Comparison of ENCODE assay signal across 1 cellular context in the genomic region with DNA sequence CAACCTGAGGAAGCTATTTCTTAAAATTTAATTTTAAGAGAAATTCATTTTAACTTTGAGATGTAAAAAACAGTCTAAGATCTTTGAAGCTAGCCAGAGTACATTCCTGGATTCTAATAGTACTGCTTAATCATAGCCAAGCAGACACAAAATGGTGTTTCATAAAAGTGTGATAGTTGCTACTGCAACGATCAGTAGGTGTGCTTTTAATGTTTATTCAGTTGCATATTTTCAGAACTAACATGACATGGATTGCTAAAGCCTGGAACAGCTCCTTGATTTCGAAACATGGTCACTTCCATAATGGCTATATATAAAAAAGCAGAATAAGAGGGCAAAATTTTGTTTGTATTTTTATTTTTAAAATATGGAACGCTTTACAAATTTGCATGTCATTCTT.
A peak's percentile ranks its signal among the peaks of the same experiment; 100 is the strongest.
TF ChIP-seq lines count a peak whose summit lies in the region.

No MANE protein-coding gene starts in this region.

TF ChIP-seq in HepG2, 621 proteins besides CTCF, POLR2A, EP300 and RAD21:
- TF ChIP-seq TMF1 (CRISPR knock-in tag; IDR thresholded peaks at IDR 0.05; ENCODE audit: low read depth) (no peak), GATAD2A (CRISPR knock-in tag; IDR thresholded peaks at IDR 0.05) (0 out of 2 replicates have a peak, but pooled peaks have one; percentile 14), NR1H2 (CRISPR knock-in tag; IDR thresholded peaks at IDR 0.05; ENCODE audit: borderline replicate concordance, low read depth) (no peak), HMG20A (CRISPR knock-in tag; IDR thresholded peaks at IDR 0.05; ENCODE audit: borderline replicate concordance) (peak; percentile 14; the same call in 1 of the 2 replicates), KDM1A (CRISPR knock-in tag; IDR thresholded peaks at IDR 0.05) (no peak), RXRB (CRISPR knock-in tag; IDR thresholded peaks at IDR 0.05; ENCODE audit: borderline replicate concordance) (no peak), ZNF17 (CRISPR knock-in tag; IDR thresholded peaks at IDR 0.05) (no peak), SNRNP70 (IDR thresholded peaks at IDR 0.05; ENCODE audit: low read depth, low read length) (no peak), MAF1 (CRISPR knock-in tag; IDR thresholded peaks at IDR 0.05; ENCODE audit: borderline replicate concordance) (no peak), MTA3 (CRISPR knock-in tag; IDR thresholded peaks at IDR 0.05) (no peak), CEBPB (IDR thresholded peaks at IDR 0.05; ENCODE audit: borderline replicate concordance, low read depth, low read length) (peak; percentile 71), PRMT3 (CRISPR knock-in tag; IDR thresholded peaks at IDR 0.05; ENCODE audit: borderline replicate concordance, low read depth) (no peak), CC2D1A (CRISPR knock-in tag; IDR thresholded peaks at IDR 0.05) (no peak), CEBPG (CRISPR knock-in tag; IDR thresholded peaks at IDR 0.05) (peak; percentile 55), KAT2B (IDR thresholded peaks at IDR 0.05; ENCODE audit: borderline replicate concordance, low read depth, low read length) (no peak), ZEB1 (IDR thresholded peaks at IDR 0.05; ENCODE audit: insufficient replicate concordance, low read depth) (no peak), MTF2 (CRISPR knock-in tag; IDR thresholded peaks at IDR 0.05; ENCODE audit: borderline replicate concordance) (no peak), JUNB (CRISPR knock-in tag; IDR thresholded peaks at IDR 0.05; ENCODE audit: borderline replicate concordance) (no peak)
- TF ChIP-seq, protein P1, sequence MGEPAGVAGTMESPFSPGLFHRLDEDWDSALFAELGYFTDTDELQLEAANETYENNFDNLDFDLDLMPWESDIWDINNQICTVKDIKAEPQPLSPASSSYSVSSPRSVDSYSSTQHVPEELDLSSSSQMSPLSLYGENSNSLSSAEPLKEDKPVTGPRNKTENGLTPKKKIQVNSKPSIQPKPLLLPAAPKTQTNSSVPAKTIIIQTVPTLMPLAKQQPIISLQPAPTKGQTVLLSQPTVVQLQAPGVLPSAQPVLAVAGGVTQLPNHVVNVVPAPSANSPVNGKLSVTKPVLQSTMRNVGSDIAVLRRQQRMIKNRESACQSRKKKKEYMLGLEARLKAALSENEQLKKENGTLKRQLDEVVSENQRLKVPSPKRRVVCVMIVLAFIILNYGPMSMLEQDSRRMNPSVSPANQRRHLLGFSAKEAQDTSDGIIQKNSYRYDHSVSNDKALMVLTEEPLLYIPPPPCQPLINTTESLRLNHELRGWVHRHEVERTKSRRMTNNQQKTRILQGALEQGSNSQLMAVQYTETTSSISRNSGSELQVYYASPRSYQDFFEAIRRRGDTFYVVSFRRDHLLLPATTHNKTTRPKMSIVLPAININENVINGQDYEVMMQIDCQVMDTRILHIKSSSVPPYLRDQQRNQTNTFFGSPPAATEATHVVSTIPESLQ (CRISPR knock-in tag; conservative IDR thresholded peaks at IDR 0.05) = no peak
- TF ChIP-seq, protein P2, sequence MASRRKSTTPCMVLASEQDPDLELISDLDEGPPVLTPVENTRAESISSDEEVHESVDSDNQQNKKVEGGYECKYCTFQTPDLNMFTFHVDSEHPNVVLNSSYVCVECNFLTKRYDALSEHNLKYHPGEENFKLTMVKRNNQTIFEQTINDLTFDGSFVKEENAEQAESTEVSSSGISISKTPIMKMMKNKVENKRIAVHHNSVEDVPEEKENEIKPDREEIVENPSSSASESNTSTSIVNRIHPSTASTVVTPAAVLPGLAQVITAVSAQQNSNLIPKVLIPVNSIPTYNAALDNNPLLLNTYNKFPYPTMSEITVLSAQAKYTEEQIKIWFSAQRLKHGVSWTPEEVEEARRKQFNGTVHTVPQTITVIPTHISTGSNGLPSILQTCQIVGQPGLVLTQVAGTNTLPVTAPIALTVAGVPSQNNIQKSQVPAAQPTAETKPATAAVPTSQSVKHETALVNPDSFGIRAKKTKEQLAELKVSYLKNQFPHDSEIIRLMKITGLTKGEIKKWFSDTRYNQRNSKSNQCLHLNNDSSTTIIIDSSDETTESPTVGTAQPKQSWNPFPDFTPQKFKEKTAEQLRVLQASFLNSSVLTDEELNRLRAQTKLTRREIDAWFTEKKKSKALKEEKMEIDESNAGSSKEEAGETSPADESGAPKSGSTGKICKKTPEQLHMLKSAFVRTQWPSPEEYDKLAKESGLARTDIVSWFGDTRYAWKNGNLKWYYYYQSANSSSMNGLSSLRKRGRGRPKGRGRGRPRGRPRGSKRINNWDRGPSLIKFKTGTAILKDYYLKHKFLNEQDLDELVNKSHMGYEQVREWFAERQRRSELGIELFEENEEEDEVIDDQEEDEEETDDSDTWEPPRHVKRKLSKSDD (CRISPR knock-in tag; IDR thresholded peaks at IDR 0.05; ENCODE audit: low read depth) = no peak
- TF ChIP-seq, protein P3, sequence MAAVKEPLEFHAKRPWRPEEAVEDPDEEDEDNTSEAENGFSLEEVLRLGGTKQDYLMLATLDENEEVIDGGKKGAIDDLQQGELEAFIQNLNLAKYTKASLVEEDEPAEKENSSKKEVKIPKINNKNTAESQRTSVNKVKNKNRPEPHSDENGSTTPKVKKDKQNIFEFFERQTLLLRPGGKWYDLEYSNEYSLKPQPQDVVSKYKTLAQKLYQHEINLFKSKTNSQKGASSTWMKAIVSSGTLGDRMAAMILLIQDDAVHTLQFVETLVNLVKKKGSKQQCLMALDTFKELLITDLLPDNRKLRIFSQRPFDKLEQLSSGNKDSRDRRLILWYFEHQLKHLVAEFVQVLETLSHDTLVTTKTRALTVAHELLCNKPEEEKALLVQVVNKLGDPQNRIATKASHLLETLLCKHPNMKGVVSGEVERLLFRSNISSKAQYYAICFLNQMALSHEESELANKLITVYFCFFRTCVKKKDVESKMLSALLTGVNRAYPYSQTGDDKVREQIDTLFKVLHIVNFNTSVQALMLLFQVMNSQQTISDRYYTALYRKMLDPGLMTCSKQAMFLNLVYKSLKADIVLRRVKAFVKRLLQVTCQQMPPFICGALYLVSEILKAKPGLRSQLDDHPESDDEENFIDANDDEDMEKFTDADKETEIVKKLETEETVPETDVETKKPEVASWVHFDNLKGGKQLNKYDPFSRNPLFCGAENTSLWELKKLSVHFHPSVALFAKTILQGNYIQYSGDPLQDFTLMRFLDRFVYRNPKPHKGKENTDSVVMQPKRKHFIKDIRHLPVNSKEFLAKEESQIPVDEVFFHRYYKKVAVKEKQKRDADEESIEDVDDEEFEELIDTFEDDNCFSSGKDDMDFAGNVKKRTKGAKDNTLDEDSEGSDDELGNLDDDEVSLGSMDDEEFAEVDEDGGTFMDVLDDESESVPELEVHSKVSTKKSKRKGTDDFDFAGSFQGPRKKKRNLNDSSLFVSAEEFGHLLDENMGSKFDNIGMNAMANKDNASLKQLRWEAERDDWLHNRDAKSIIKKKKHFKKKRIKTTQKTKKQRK (IDR thresholded peaks at IDR 0.05; ENCODE audit: low read length) = no peak
- TF ChIP-seq, protein P4, sequence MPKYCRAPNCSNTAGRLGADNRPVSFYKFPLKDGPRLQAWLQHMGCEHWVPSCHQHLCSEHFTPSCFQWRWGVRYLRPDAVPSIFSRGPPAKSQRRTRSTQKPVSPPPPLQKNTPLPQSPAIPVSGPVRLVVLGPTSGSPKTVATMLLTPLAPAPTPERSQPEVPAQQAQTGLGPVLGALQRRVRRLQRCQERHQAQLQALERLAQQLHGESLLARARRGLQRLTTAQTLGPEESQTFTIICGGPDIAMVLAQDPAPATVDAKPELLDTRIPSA (CRISPR knock-in tag; IDR thresholded peaks at IDR 0.05; ENCODE audit: borderline replicate concordance) = no peak
- TF ChIP-seq, protein P5, sequence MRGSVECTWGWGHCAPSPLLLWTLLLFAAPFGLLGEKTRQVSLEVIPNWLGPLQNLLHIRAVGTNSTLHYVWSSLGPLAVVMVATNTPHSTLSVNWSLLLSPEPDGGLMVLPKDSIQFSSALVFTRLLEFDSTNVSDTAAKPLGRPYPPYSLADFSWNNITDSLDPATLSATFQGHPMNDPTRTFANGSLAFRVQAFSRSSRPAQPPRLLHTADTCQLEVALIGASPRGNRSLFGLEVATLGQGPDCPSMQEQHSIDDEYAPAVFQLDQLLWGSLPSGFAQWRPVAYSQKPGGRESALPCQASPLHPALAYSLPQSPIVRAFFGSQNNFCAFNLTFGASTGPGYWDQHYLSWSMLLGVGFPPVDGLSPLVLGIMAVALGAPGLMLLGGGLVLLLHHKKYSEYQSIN (CRISPR knock-in tag; IDR thresholded peaks at IDR 0.05; ENCODE audit: borderline replicate concordance) = no peak
- TF ChIP-seq, protein P6, sequence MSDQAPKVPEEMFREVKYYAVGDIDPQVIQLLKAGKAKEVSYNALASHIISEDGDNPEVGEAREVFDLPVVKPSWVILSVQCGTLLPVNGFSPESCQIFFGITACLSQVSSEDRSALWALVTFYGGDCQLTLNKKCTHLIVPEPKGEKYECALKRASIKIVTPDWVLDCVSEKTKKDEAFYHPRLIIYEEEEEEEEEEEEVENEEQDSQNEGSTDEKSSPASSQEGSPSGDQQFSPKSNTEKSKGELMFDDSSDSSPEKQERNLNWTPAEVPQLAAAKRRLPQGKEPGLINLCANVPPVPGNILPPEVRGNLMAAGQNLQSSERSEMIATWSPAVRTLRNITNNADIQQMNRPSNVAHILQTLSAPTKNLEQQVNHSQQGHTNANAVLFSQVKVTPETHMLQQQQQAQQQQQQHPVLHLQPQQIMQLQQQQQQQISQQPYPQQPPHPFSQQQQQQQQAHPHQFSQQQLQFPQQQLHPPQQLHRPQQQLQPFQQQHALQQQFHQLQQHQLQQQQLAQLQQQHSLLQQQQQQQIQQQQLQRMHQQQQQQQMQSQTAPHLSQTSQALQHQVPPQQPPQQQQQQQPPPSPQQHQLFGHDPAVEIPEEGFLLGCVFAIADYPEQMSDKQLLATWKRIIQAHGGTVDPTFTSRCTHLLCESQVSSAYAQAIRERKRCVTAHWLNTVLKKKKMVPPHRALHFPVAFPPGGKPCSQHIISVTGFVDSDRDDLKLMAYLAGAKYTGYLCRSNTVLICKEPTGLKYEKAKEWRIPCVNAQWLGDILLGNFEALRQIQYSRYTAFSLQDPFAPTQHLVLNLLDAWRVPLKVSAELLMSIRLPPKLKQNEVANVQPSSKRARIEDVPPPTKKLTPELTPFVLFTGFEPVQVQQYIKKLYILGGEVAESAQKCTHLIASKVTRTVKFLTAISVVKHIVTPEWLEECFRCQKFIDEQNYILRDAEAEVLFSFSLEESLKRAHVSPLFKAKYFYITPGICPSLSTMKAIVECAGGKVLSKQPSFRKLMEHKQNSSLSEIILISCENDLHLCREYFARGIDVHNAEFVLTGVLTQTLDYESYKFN (CRISPR knock-in tag; conservative IDR thresholded peaks at IDR 0.05) = no peak
- TF ChIP-seq, protein P7, sequence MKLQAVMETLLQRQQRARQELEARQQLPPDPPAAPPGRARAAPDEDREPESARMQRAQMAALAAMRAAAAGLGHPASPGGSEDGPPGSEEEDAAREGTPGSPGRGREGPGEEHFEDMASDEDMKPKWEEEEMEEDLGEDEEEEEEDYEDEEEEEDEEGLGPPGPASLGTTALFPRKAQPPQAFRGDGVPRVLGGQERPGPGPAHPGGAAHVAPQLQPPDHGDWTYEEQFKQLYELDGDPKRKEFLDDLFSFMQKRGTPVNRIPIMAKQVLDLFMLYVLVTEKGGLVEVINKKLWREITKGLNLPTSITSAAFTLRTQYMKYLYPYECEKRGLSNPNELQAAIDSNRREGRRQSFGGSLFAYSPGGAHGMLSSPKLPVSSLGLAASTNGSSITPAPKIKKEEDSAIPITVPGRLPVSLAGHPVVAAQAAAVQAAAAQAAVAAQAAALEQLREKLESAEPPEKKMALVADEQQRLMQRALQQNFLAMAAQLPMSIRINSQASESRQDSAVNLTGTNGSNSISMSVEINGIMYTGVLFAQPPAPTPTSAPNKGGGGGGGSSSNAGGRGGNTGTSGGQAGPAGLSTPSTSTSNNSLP (IDR thresholded peaks at IDR 0.05; ENCODE audit: low read depth, low read length) = peak; percentile 12; the same call in 1 of the 2 replicates
- TF ChIP-seq, protein P8, sequence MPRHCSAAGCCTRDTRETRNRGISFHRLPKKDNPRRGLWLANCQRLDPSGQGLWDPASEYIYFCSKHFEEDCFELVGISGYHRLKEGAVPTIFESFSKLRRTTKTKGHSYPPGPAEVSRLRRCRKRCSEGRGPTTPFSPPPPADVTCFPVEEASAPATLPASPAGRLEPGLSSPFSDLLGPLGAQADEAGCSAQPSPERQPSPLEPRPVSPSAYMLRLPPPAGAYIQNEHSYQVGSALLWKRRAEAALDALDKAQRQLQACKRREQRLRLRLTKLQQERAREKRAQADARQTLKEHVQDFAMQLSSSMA (CRISPR knock-in tag; IDR thresholded peaks at IDR 0.05) = no peak
